In genomic region chr2:10447300-10448207, GRCh38 we compare ENCODE assay signal across 8 cellular contexts. TPM values are rescaled to one million over a fixed set of nuclear protein-coding genes. Genes with fewer than 3 reads are reported as not detected.
DNase-seq lines count a peak whose midpoint lies in the region; ATAC-seq and TF ChIP-seq lines count a peak whose summit lies in the region.

No MANE protein-coding gene starts in this region.

- in situ Hi-C loops in GM13977 (cut with MboI; ENCODE audit: low pct_unique_long_range_greater_than_20kb, low sequenced_read_pairs, unreplicated experiment) = no loop called here

- no TSS peak for BruUV-seq in A673 (replicated peaks; lab: Mats Ljungman, UMichigan)

- H3K4me3 Mint-ChIP-seq in activated naive CD4-positive, alpha-beta T cell treated with anti-CD3 and anti-CD28 coated beads, Interleukin-2, amount 10 ng/mL, durations not matched to agents 7 days and 5 days = peak overlapping the region; percentile 87

- H3K36me3 ChIP-seq in A673 (ENCODE audit: insufficient read depth, low read length, poor library complexity, severe bottlenecking) (peaks cover 29% of the 10 kb centered on the region), ovary (no peaks in the 10 kb centered on the region)

- WGBS in ovary, 3 donors = 1% methylated on average over 59 to 75 of the region's 75 CpGs

- ATAC-seq in HG02870 (IDR thresholded peaks at IDR 0.05; ENCODE audit: unreplicated experiment) (peak; percentile 32), Right ventricle myocardium superior (ENCODE audit: poor library complexity) (peak; percentile 39)

- CTCF ChIA-PET in A673 (lab: Charles Lee) = interaction anchor here (0.9 to 2.8 kb wide), 2 partner anchors 13 to 17 kb away, joined by 3 to 10 read pairs; no protein-coding TSS in a partner anchor
- CTCF ChIA-PET in activated naive CD4-positive, alpha-beta T cell treated with anti-CD3 and anti-CD28 coated beads, Interleukin-2, amount 10 ng/mL, durations not matched to agents 7 days and 5 days (lab: Charles Lee) = interaction anchor here (1.0 to 4.0 kb wide), 6 partner anchors 12 to 307 kb away, joined by 3 to 31 read pairs (median 8); no protein-coding TSS in a partner anchor

- H3K27me3 ChIP-seq in A673 (replicated peaks; ENCODE audit: insufficient read depth, low read depth, low read length, poor library complexity) (no peaks in the 10 kb centered on the region), ovary (no peaks in the 10 kb centered on the region)

- DNase-seq in A673 (ENCODE audit: low spot score) (peak; percentile 53), GM13977 (ENCODE audit: low spot score) (peak; percentile 83), NCI-H1694 treated with DMSO at 0.1 percent for 48 hours (lab: John Stamatoyannopoulos, UW) (peak; percentile 55), Right ventricle myocardium superior (peak; percentile 57), ovary (peak in 3 of 5 donors; percentile 66 to 76 (median 68)), cortex of kidney (lab: John Stamatoyannopoulos, UW) (no peak)
- DNase-seq in activated naive CD4-positive, alpha-beta T cell treated with anti-CD3 and anti-CD28 coated beads, Interleukin-2, amount 10 ng/mL, durations not matched to agents 7 days and 5 days = peak; percentile 68

- H3K4me3 ChIP-seq in A673 (ENCODE audit: low read depth, low read length, poor library complexity, severe bottlenecking) (peak overlapping the region; percentile 62), ovary (peak overlapping the region; percentile 60)

- no peak for TF ChIP-seq CTCF in A673 (conservative IDR thresholded peaks at IDR 0.05; ENCODE audit: low read depth, low read length)
- TF ChIP-seq CTCF in GM13977 (IDR thresholded peaks at IDR 0.05; ENCODE audit: extremely low read depth, insufficient read depth, missing control alignments) = no peak
- peak in 1 of 3 donors; percentile 36 for TF ChIP-seq CTCF in ovary (IDR thresholded peaks at IDR 0.05)

- H3K9me3 ChIP-seq in A673 (ENCODE audit: low read depth, low read length, poor library complexity, severe bottlenecking) (no peaks in the 10 kb centered on the region), ovary (no peaks in the 10 kb centered on the region)

- POLR2A ChIA-PET in A673 (lab: Charles Lee; ENCODE audit: low non-redundant PET) = interaction anchor here (0.5 to 0.7 kb wide), 5 partner anchors 64 to 1368 kb away, joined by 3 to 7 read pairs (median 4); no protein-coding TSS in a partner anchor

- no peak for TF ChIP-seq POLR2A in ovary (IDR thresholded peaks at IDR 0.05)

- H3K27ac ChIP-seq in A673 (ENCODE audit: low read depth, low read length, poor library complexity, severe bottlenecking) = peak overlapping the region; percentile 93
- H3K27ac ChIP-seq in ovary = peak overlapping the region; percentile 97 to 99

- no peak for TF ChIP-seq EP300 in ovary (IDR thresholded peaks at IDR 0.05)

- H3K4me1 ChIP-seq in A673 (ENCODE audit: insufficient read depth, low read length, poor library complexity, severe bottlenecking) (peaks cover 21% of the 10 kb centered on the region), ovary (ENCODE audit: insufficient read depth) (no peaks in the 10 kb centered on the region)

- peak overlapping the region; percentile 88 for H3K27ac Mint-ChIP-seq in activated naive CD4-positive, alpha-beta T cell treated with anti-CD3 and anti-CD28 coated beads, Interleukin-2, amount 10 ng/mL, durations not matched to agents 7 days and 5 days

- intact Hi-C loops in A673 (cut with micrococcal nuclease; ENCODE audit: unreplicated experiment) = loop anchor here (5.0 kb wide), 1 partner anchor 220 kb away; no protein-coding TSS in a partner anchor
- intact Hi-C loops in Right ventricle myocardium superior (cut with DNase I) = loop anchor here (5.0 kb wide), 1 partner anchor 220 kb away; no protein-coding TSS in a partner anchor
- intact Hi-C loops in ovary (cut with DNase I) = no loop called here

- no peaks in the 10 kb centered on the region for H3K9me3 Mint-ChIP-seq in activated naive CD4-positive, alpha-beta T cell treated with anti-CD3 and anti-CD28 coated beads, Interleukin-2, amount 10 ng/mL, durations not matched to agents 7 days and 5 days

- H3K36me3 Mint-ChIP-seq in activated naive CD4-positive, alpha-beta T cell treated with anti-CD3 and anti-CD28 coated beads, Interleukin-2, amount 10 ng/mL, durations not matched to agents 7 days and 5 days = peaks cover 22% of the 10 kb centered on the region

- H3K4me1 Mint-ChIP-seq in activated naive CD4-positive, alpha-beta T cell treated with anti-CD3 and anti-CD28 coated beads, Interleukin-2, amount 10 ng/mL, durations not matched to agents 7 days and 5 days = peaks cover 42% of the 10 kb centered on the region

- no peaks in the 10 kb centered on the region for H3K27me3 Mint-ChIP-seq in activated naive CD4-positive, alpha-beta T cell treated with anti-CD3 and anti-CD28 coated beads, Interleukin-2, amount 10 ng/mL, durations not matched to agents 7 days and 5 days

RNA-seq across cellular contexts. Expression of gene ODC1, which starts 0.6 kb away (rescaled TPM):
- total RNA-seq in A673 (2021) (221 and 269 TPM in 2 replicates), Right ventricle myocardium superior (33.2 TPM), ovary (100 to 1,000 TPM in 1 of 7 donors, 10 to 100 TPM in 6; 43.2 to 160 (median 55.7) TPM)
- 100 to 1,000 TPM in 1 of 2 donors, 10 to 100 TPM in 1; 29.1 to 101 TPM for polyA plus RNA-seq in ovary

Comparison
In these comparisons a context has a peak if more than half of its experiments do, and no peak if none do; other contexts are left out.
1. intact Hi-C loops: an anchor here in A673 (5.0 kb wide) and Right ventricle myocardium superior (5.0 kb wide); none called in ovary.